9 cellular contexts compared by ENCODE assay signal in genomic region chr16:84806256-84806889, GRCh38. TPM values are rescaled to one million over a fixed set of nuclear protein-coding genes. Genes with fewer than 3 reads are reported as not detected.
DNase-seq lines count a peak whose midpoint lies in the region; ATAC-seq and TF ChIP-seq lines count a peak whose summit lies in the region.
"Had no signal": no experiment of that assay in that cellular context is flagged by ENCODE, and none has a peak within 500 bp of the region (broad histone marks: within the 10 kb centered on the region; RNA-seq: fewer than 3 reads in every experiment).

No MANE protein-coding gene starts in this region.

- no peaks in the 10 kb centered on the region for H3K27me3 ChIP-seq in psoas muscle (ENCODE audit: insufficient read depth in 3 of 3, low read length in 2 of 3)

- no peak overlapping the region for H3K27ac ChIP-seq in psoas muscle
- H3K27ac ChIP-seq: KMS-11 had no signal

- intact Hi-C loops in psoas muscle (cut with DNase I): loop anchor here in 1 of 2 donors (5.0 kb wide), 2 partner anchors 36 to 49 kb away; no protein-coding TSS in a partner anchor

- H3K4me3 ChIP-seq in GM12865 (ENCODE audit: low read depth, low read length) (no peak overlapping the region), psoas muscle (no peak overlapping the region)

- WGBS in psoas muscle, 3 donors: 44 to 49% (median 46%) methylated on average over 26 of the region's 26 CpGs

- no peaks in the 10 kb centered on the region for H3K9me3 ChIP-seq in psoas muscle

- H3K36me3 ChIP-seq in psoas muscle (ENCODE audit: insufficient read depth in 1 of 2, low read depth in 1 of 2): no peaks in the 10 kb centered on the region

- ATAC-seq in psoas muscle: peak in 3 of 4 donors; percentile 59 to 68 (median 59)
- ATAC-seq in GM21723 (IDR thresholded peaks at IDR 0.05; ENCODE audit: unreplicated experiment): no peak

- DNase-seq in GM12865 (ENCODE audit: low read depth) (peak; percentile 31), epidermal melanocyte (ENCODE audit: insufficient read length, low spot score) (peak; percentile 57), psoas muscle (peak in 1 of 2 donors; percentile 77), DMS 273 treated with DMSO at 0.1 percent for 48 hours (lab: John Stamatoyannopoulos, UW) (no peak)
- DNase-seq in stimulated activated naive CD4-positive, alpha-beta T cell treated with Interleukin-2 at 50 U/mL for 16 hours (lab: John Stamatoyannopoulos, UW): no peak
- DNase-seq in stimulated activated CD4-positive, alpha-beta T cell treated with anti-CD3 and anti-CD28 coated beads, Interleukin-1b, Interleukin-23, amount 100 ng/mL, for 48 hours: no peak

- no peaks in the 10 kb centered on the region for H3K4me1 ChIP-seq in psoas muscle

- TF ChIP-seq CTCF in GM12865 (IDR thresholded peaks at IDR 0.05; ENCODE audit: insufficient read depth, low read depth, low read length, missing control alignments) (no peak), psoas muscle (IDR thresholded peaks at IDR 0.05) (no peak)

TF ChIP-seq in PFSK-1, 5 proteins besides CTCF, POLR2A, EP300 and RAD21:
- peak; percentile 65; the same call in 1 of the 2 replicates for TF ChIP-seq SIN3A (IDR thresholded peaks at IDR 0.05; ENCODE audit: borderline replicate concordance, insufficient read depth, low read length)
- TF ChIP-seq POLR2AphosphoS5 (IDR thresholded peaks at IDR 0.05; ENCODE audit: low read depth, low read length): no peak
- TF ChIP-seq REST (IDR thresholded peaks at IDR 0.05; ENCODE audit: insufficient read depth in 1 of 2, low read depth in 2 of 2, low read length in 2 of 2): no peak
TF ChIP-seq in PFSK-1: peak in this region for 1.

RNA-seq across cellular contexts. Expression of gene CRISPLD2, which starts 13.4 kb away (rescaled TPM):
- polyA plus RNA-seq in PFSK-1 (2012; ENCODE audit: insufficient read length, low read depth): 27.1 TPM
- total RNA-seq in psoas muscle: 10 to 100 TPM; 10.2 to 28.6 (median 20.4) TPM
- 10 to 100 TPM in 1 of 3 donors, 1 to 10 TPM in 2; 7.1 to 11.5 (median 7.5) TPM for polyA plus RNA-seq in psoas muscle

Comparison
In these comparisons a context has a peak if more than half of its experiments do, and no peak if none do; other contexts are left out.
1. DNase-seq: peak in GM12865 (single experiment) and epidermal melanocyte (single experiment); none in DMS 273 treated with DMSO at 0.1 percent for 48 hours (single experiment), stimulated activated naive CD4-positive, alpha-beta T cell treated with Interleukin-2 at 50 U/mL for 16 hours (single experiment) and stimulated activated CD4-positive, alpha-beta T cell treated with anti-CD3 and anti-CD28 coated beads, Interleukin-1b, Interleukin-23, amount 100 ng/mL, for 48 hours (single experiment).